ENCODE assay signal across 8 cellular contexts in the genomic region with DNA sequence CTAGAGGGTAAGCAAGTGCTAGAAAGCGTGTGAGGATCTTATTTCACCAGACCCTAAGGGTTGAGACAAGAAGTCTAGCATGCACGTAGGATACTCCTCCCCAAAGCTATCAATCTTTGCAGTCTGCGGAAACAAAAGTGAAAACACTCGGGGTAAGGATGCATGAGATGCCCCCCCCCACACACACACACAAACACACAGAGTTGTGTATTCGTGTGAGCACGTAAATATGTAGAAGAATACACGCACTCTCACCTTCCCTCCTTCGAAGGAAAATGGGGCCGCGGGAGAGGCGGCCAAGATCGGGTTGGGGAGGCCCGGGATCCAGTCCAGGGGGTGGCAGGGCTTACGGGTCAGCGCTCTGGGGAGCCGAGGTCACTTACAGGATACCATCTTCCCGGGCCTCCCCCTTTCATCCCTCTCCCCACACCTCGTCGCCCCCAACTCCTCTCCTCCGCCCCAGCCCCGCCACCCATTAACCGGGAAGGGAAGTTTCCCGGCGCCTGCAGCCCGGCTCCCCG. TPM values are rescaled to one million over a fixed set of nuclear protein-coding genes. Genes with fewer than 3 reads are reported as not detected.
DNase-seq lines count a peak whose midpoint lies in the region; ATAC-seq, FAIRE-seq and TF ChIP-seq lines count a peak whose summit lies in the region.

No MANE protein-coding gene starts in this region.

- H3K27ac Mint-ChIP-seq in activated T-helper 2 cell treated with anti-CD3 and anti-CD28 coated beads, Interferon-gamma antibody, Interleukin-2, Interleukin-4, amounts not matched to agents 10 μg/mL and 5 μg/mL and 100 μg/mL, durations not matched to agents 14 hours and 24 hours and 36 hours: peak overlapping the region; percentile 90

- H3K36me3 Mint-ChIP-seq in activated T-helper 2 cell treated with anti-CD3 and anti-CD28 coated beads, Interferon-gamma antibody, Interleukin-2, Interleukin-4, amounts not matched to agents 10 μg/mL and 5 μg/mL and 100 μg/mL, durations not matched to agents 14 hours and 24 hours and 36 hours (ENCODE audit: low read depth): peaks cover 27% of the 10 kb centered on the region

- intact Hi-C loops in activated T-helper 2 cell treated with anti-CD3 and anti-CD28 coated beads, Interferon-gamma antibody, Interleukin-2, Interleukin-4, amounts not matched to agents 10 μg/mL and 5 μg/mL and 100 μg/mL, durations not matched to agents 14 hours and 24 hours and 36 hours (cut with micrococcal nuclease): loop anchor here (2.0 to 5.0 kb wide), 2 partner anchors 37 to 97 kb away; a partner anchor contains a TSS
- intact Hi-C loops in pancreas (cut with DNase I): no loop called here

- H3K9me3 Mint-ChIP-seq in activated T-helper 2 cell treated with anti-CD3 and anti-CD28 coated beads, Interferon-gamma antibody, Interleukin-2, Interleukin-4, amounts not matched to agents 10 μg/mL and 5 μg/mL and 100 μg/mL, durations not matched to agents 14 hours and 24 hours and 36 hours: no peaks in the 10 kb centered on the region

- peak; percentile 33 for ATAC-seq in GM21423 (IDR thresholded peaks at IDR 0.05; ENCODE audit: unreplicated experiment)
- peak; percentile 9 to 25 (median 23) for ATAC-seq in pancreas

- H3K4me3 Mint-ChIP-seq in activated T-helper 2 cell treated with anti-CD3 and anti-CD28 coated beads, Interferon-gamma antibody, Interleukin-2, Interleukin-4, amounts not matched to agents 10 μg/mL and 5 μg/mL and 100 μg/mL, durations not matched to agents 14 hours and 24 hours and 36 hours (ENCODE audit: low read depth): peak overlapping the region; percentile 94

- H3K27me3 ChIP-seq in HUES6 (ENCODE audit: control insufficient read depth, insufficient read depth, low read length) (no peaks in the 10 kb centered on the region), pancreas (no peaks in the 10 kb centered on the region)

- no peaks in the 10 kb centered on the region for H3K27me3 Mint-ChIP-seq in activated T-helper 2 cell treated with anti-CD3 and anti-CD28 coated beads, Interferon-gamma antibody, Interleukin-2, Interleukin-4, amounts not matched to agents 10 μg/mL and 5 μg/mL and 100 μg/mL, durations not matched to agents 14 hours and 24 hours and 36 hours (ENCODE audit: low read depth)

- H3K36me3 ChIP-seq in HUES6 (ENCODE audit: control insufficient read depth, insufficient read depth, low read length): no peaks in the 10 kb centered on the region
- H3K36me3 ChIP-seq in pancreas: no peaks in the 10 kb centered on the region

- peak overlapping the region; percentile 73 for H3K9ac ChIP-seq in HUES6 (ENCODE audit: low read length)

- no peak overlapping the region for H3K27ac ChIP-seq in HUES6 (ENCODE audit: low read depth, low read length)
- peak overlapping the region; percentile 68 to 91 (median 80) for H3K27ac ChIP-seq in pancreas

- DNase-seq in DMS79 treated with DMSO at 0.1 percent for 48 hours (lab: John Stamatoyannopoulos, UW) (peak; percentile 15), DMS79 (lab: John Stamatoyannopoulos, UW) (no peak), glomerular visceral epithelial cell (ENCODE audit: extremely low spot score) (peak; percentile 17), pancreas (peak in 1 of 6 donors; percentile 62), NCI-H446 treated with DMSO at 0.1 percent for 48 hours (lab: John Stamatoyannopoulos, UW) (no peak)
- DNase-seq in activated T-helper 2 cell treated with anti-CD3 and anti-CD28 coated beads, Interferon-gamma antibody, Interleukin-2, Interleukin-4, amounts not matched to agents 10 μg/mL and 5 μg/mL and 100 μg/mL, durations not matched to agents 14 hours and 24 hours and 36 hours (ENCODE audit: low spot score): peak; percentile 23

- WGBS in pancreas, 2 donors: 0% methylated on average over 22 to 26 of the region's 26 CpGs

- H3K4me1 ChIP-seq in HUES6 (ENCODE audit: control insufficient read depth, insufficient read depth, low read length) (no peaks in the 10 kb centered on the region), pancreas (peaks cover 5 to 27% (median 11%) of the 10 kb centered on the region in 3 donors)

- TF ChIP-seq CTCF in pancreas (IDR thresholded peaks at IDR 0.05): no peak

- H3K4me3 ChIP-seq in HUES6 (ENCODE audit: low read depth, low read length): peak overlapping the region; percentile 75
- H3K4me3 ChIP-seq in pancreas: peak overlapping the region; percentile 52 to 89 (median 77)

- no peak for FAIRE-seq in pancreas (lab: Jason Lieb, UNC)

- H3K4me1 Mint-ChIP-seq in activated T-helper 2 cell treated with anti-CD3 and anti-CD28 coated beads, Interferon-gamma antibody, Interleukin-2, Interleukin-4, amounts not matched to agents 10 μg/mL and 5 μg/mL and 100 μg/mL, durations not matched to agents 14 hours and 24 hours and 36 hours (ENCODE audit: low read depth): peaks cover 35% of the 10 kb centered on the region

- H3K9me3 ChIP-seq in HUES6 (ENCODE audit: control insufficient read depth, insufficient read depth, low read depth, low read length): peaks cover 11% of the 10 kb centered on the region
- no peaks in the 10 kb centered on the region for H3K9me3 ChIP-seq in pancreas

RNA-seq across cellular contexts. Expression of a gene that starts 0.4 kb away (rescaled TPM):
- total RNA-seq in activated T-helper 2 cell treated with anti-CD3 and anti-CD28 coated beads, Interferon-gamma antibody, Interleukin-2, Interleukin-4, amounts not matched to agents 10 μg/mL and 5 μg/mL and 100 μg/mL, durations not matched to agents 14 hours and 24 hours and 36 hours: 43.0 and 49.0 TPM in 2 replicates
- 10 to 100 TPM in 5 of 6 donors, 1 to 10 TPM in 1; 8.3 to 20.0 (median 13.2) TPM for total RNA-seq in pancreas
- polyA plus RNA-seq in pancreas: 1 to 10 TPM; 3.6 to 7.6 TPM

RNA-seq across cellular contexts. Expression of a gene that starts 36.9 kb away (rescaled TPM):
- total RNA-seq in activated T-helper 2 cell treated with anti-CD3 and anti-CD28 coated beads, Interferon-gamma antibody, Interleukin-2, Interleukin-4, amounts not matched to agents 10 μg/mL and 5 μg/mL and 100 μg/mL, durations not matched to agents 14 hours and 24 hours and 36 hours: 189 and 190 TPM in 2 replicates
- 10 to 100 TPM in 4 of 6 donors, 1 to 10 TPM in 2; 8.5 to 15.0 (median 11.3) TPM for total RNA-seq in pancreas
- 10 to 100 TPM; 14.9 to 21.9 TPM for polyA plus RNA-seq in pancreas

Comparison
In these comparisons a context has a peak if more than half of its experiments do, and no peak if none do; other contexts are left out.
1. DNase-seq: peak in DMS79 treated with DMSO at 0.1 percent for 48 hours (single experiment), activated T-helper 2 cell treated with anti-CD3 and anti-CD28 coated beads, Interferon-gamma antibody, Interleukin-2, Interleukin-4, amounts not matched to agents 10 μg/mL and 5 μg/mL and 100 μg/mL, durations not matched to agents 14 hours and 24 hours and 36 hours (single experiment) and glomerular visceral epithelial cell (single experiment); none in DMS79 (single experiment) and NCI-H446 treated with DMSO at 0.1 percent for 48 hours (single experiment).
2. RNA of a gene that starts 36.9 kb away (total RNA-seq): 189 to 190 TPM in activated T-helper 2 cell treated with anti-CD3 and anti-CD28 coated beads, Interferon-gamma antibody, Interleukin-2, Interleukin-4, amounts not matched to agents 10 μg/mL and 5 μg/mL and 100 μg/mL, durations not matched to agents 14 hours and 24 hours and 36 hours; 8.5 to 15.0 TPM in pancreas; every median in the first group is over 10 times any median in the second.